ENCODE assay signal across 26 cellular contexts in the genomic region with DNA sequence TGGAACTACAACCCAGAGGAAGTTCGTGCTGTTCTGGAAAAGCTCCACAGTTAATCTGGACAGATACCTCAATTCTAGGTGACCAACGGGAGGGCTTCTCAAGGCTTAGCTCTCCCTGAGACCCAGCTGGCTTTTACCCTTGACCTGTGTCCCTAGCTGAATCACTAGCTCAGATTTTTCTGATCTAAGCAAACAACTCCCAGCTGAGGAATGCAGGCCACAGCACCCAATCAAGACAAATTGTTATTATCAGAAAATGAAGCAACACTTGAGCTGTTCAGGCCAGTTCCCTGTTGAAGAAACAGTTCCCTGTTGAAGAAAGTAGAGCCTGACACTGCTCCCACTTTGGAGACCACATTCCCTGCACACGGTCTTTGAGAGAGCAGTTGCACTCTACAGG. TPM values are rescaled to one million over a fixed set of nuclear protein-coding genes. Genes with fewer than 3 reads are reported as not detected.
DNase-seq lines count a peak whose midpoint lies in the region; ATAC-seq, FAIRE-seq and TF ChIP-seq lines count a peak whose summit lies in the region.
"Had no signal": no experiment of that assay in that cellular context is flagged by ENCODE, and none has a peak within 500 bp of the region (broad histone marks: within the 10 kb centered on the region; RNA-seq: fewer than 3 reads in every experiment).

No MANE protein-coding gene starts in this region.

- H4K20me1 ChIP-seq in HepG2 (ENCODE audit: insufficient read depth, low read length): no peaks in the 10 kb centered on the region
- H4K20me1 ChIP-seq: BLaER1 treated with 17β-estradiol and CSF1 and Interleukin-3, amounts not matched to agents 10 nM and 100 nM had no signal

- H3K4me2 ChIP-seq in HepG2 (ENCODE audit: low read depth, low read length): no peak overlapping the region
- H3K4me2 ChIP-seq: BLaER1 treated with 17β-estradiol and CSF1 and Interleukin-3, amounts not matched to agents 10 nM and 100 nM had no signal

- POLR2A ChIA-PET in HepG2 (lab: Yijun Ruan, JAX): interaction anchor here (1.0 to 2.0 kb wide), 5 partner anchors 9 to 35 kb away, joined by 4 to 21 read pairs (median 9); a partner anchor contains a TSS

- WGBS in HepG2 (ENCODE audit: low lambda C conversion rate): 50% methylated on average over 1 of the region's 3 CpGs

- TF ChIP-seq EP300 in HepG2 (IDR thresholded peaks at IDR 0.05; ENCODE audit: low read depth in 2 of 2, low read length in 2 of 2): no peak
- peak; percentile 39; the same call in 1 of the 2 replicates for TF ChIP-seq EP300 in HepG2 (CRISPR knock-in tag; IDR thresholded peaks at IDR 0.05; ENCODE audit: borderline replicate concordance)

- no peaks in the 10 kb centered on the region for H3K9me3 ChIP-seq in HepG2 (ENCODE audit: low read length)
- H3K9me3 ChIP-seq: BLaER1 treated with 17β-estradiol and CSF1 and Interleukin-3, amounts not matched to agents 10 nM and 100 nM; gastrocnemius medialis; neutrophil; spleen had no signal

- H3K79me2 ChIP-seq in HepG2 (ENCODE audit: insufficient read depth, low read length): no peaks in the 10 kb centered on the region

- H3K27me3 ChIP-seq in bronchial epithelial cell (ENCODE audit: control insufficient read depth, insufficient read depth, low read length): no peaks in the 10 kb centered on the region
- no peaks in the 10 kb centered on the region for H3K27me3 ChIP-seq in HepG2 (ENCODE audit: control insufficient read depth in 1 of 2, insufficient read depth in 2 of 2, low read length in 2 of 2)
- H3K27me3 ChIP-seq: BLaER1 treated with 17β-estradiol and CSF1 and Interleukin-3, amounts not matched to agents 10 nM and 100 nM; gastrocnemius medialis; neutrophil; spleen had no signal

- no peak overlapping the region for H3K27ac ChIP-seq in HepG2 (ENCODE audit: extremely low read length, insufficient read depth, low read length)
- H3K27ac ChIP-seq: BLaER1 treated with 17β-estradiol and CSF1 and Interleukin-3, amounts not matched to agents 10 nM and 100 nM; gastrocnemius medialis; neutrophil; spleen had no signal

- H2AFZ ChIP-seq in HepG2 (ENCODE audit: low read length): no peak overlapping the region

- CTCF ChIA-PET in HepG2 (lab: Yijun Ruan, JAX; ENCODE audit: low intra/inter-chr PET ratio, low total read pairs): no interaction called here

- H3K36me3 ChIP-seq in bronchial epithelial cell (ENCODE audit: control insufficient read depth, insufficient read depth, low read length): peaks cover 1% of the 10 kb centered on the region
- H3K36me3 ChIP-seq in HepG2 (replicated peaks in 1 of 2; ENCODE audit: control insufficient read depth in 1 of 2, insufficient read depth in 2 of 2, low read length in 2 of 2): no peaks in the 10 kb centered on the region; a peak in 1 of 5 replicates
- H3K36me3 ChIP-seq: gastrocnemius medialis had no signal

- intact Hi-C loops in HepG2 (cut with micrococcal nuclease; ENCODE audit: unreplicated experiment): no loop called here

- TF ChIP-seq POLR2A in HepG2 (IDR thresholded peaks at IDR 0.05; ENCODE audit: insufficient read depth in 1 of 2, low read depth in 2 of 2, low read length in 2 of 2): no peak

- no peak for TF ChIP-seq RAD21 in HepG2 (CRISPR knock-in tag; IDR thresholded peaks at IDR 0.05)

- H3K4me3 ChIP-seq in bronchial epithelial cell (ENCODE audit: low read depth, low read length) (no peak overlapping the region), HepG2 (replicated peaks in 1 of 3; ENCODE audit: insufficient read depth in 1 of 3, low read depth in 2 of 3, low read length in 3 of 3) (no peak overlapping the region)
- H3K4me3 ChIP-seq: BLaER1 treated with 17β-estradiol and CSF1 and Interleukin-3, amounts not matched to agents 10 nM and 100 nM; gastrocnemius medialis; spleen had no signal

- FAIRE-seq in bronchial epithelial cell (lab: Jason Lieb, UNC): no peak
- peak; percentile 42 for FAIRE-seq in HepG2 (lab: Jason Lieb, UNC)
- FAIRE-seq: astrocyte had no signal

- H3K9ac ChIP-seq in HepG2 (ENCODE audit: insufficient read depth, low read depth, low read length): no peak overlapping the region
- H3K9ac ChIP-seq: BLaER1 treated with 17β-estradiol and CSF1 and Interleukin-3, amounts not matched to agents 10 nM and 100 nM had no signal

- peak; percentile 69 for ATAC-seq in HepG2
- ATAC-seq: gastrocnemius medialis; stimulated activated effector memory CD8-positive, alpha-beta T cell treated with anti-CD3 and anti-CD28 coated beads, Interleukin-12 subunit alpha, Interleukin-12 subunit beta, amount 100 ng/mL, for 72 hours had no signal

- DNase-seq in HCEC 1CT: peak; percentile 28
- peak; percentile 52 for DNase-seq in bronchial epithelial cell (ENCODE audit: low read depth)
- DNase-seq in HepG2 (ENCODE audit: low spot score): peak; percentile 64
- DNase-seq in renal cortical epithelial cell (ENCODE audit: low read depth): peak; percentile 57
- no peak for DNase-seq in dedifferentiated amniotic fluid mesenchymal stem cell (ENCODE audit: extremely low spot score)
- no peak for DNase-seq in kidney tubule cell (ENCODE audit: low spot score)
- DNase-seq in NOMO-1 treated with dmso at 0.1 percent for 144 hours (lab: John Stamatoyannopoulos, UW; ENCODE audit: unreplicated experiment): no peak
- no peak for DNase-seq in DMS53 treated with DMSO at 0.1 percent for 48 hours (lab: John Stamatoyannopoulos, UW; ENCODE audit: unreplicated experiment)
- DNase-seq: ACHN; Calu3; cerebellar nuclear complex; EL; gastrocnemius medialis; hypothalamus; NCI-H1417 treated with DMSO at 0.1 percent for 48 hours; NCI-H2081 treated with DMSO at 0.1 percent for 48 hours; Right ventricle myocardium superior; spleen; stimulated activated CD4-positive, alpha-beta T cell treated with anti-CD3 and anti-CD28 coated beads, Interleukin-2, amount 100 ng/mL, for 48 hours; T-helper 9 cell had no signal

- TF ChIP-seq CTCF in bronchial epithelial cell (IDR thresholded peaks at IDR 0.05; ENCODE audit: insufficient read depth, low read length, severe bottlenecking) (no peak), HepG2 (CRISPR knock-in tag; IDR thresholded peaks at IDR 0.05) (no peak)

- in situ Hi-C loops in HepG2 (cut with HindIII; ENCODE audit: extremely low pct_ligation_motif_present, low pct_unique_long_range_greater_than_20kb): no loop called here

- H3K4me1 ChIP-seq in HepG2 (ENCODE audit: insufficient read depth, low read length): peaks cover 58% of the 10 kb centered on the region
- H3K4me1 ChIP-seq: gastrocnemius medialis, spleen had no signal

- no TSS peak for BruUV-seq in HepG2 (replicated peaks; lab: Mats Ljungman, UMichigan)

RNA-seq across cellular contexts. Expression of a gene that starts 16.0 kb away (rescaled TPM):
- total RNA-seq in bronchial epithelial cell: not detected in 2 replicates
- total RNA-seq in HepG2 (2016; rRNA removed; fragmentation: Illumina TruSeq; extraction: Trizol): 31.1 and 45.6 TPM in 2 replicates
- 6.5 and 7.5 TPM in 2 replicates for total RNA-seq in HepG2 (2016; cell fraction: cytosol; rRNA removed; fragmentation: Illumina TruSeq; extraction: Trizol; ENCODE audit: low read depth)
- 32.5 and 46.6 TPM in 2 replicates for total RNA-seq in HepG2 (2016; cell fraction: insoluble cytoplasmic fraction; rRNA removed; fragmentation: Illumina TruSeq; extraction: Trizol)
- total RNA-seq in HepG2 (2016; cell fraction: membrane; rRNA removed; fragmentation: Illumina TruSeq; extraction: Trizol): 19.8 and 20.1 TPM in 2 replicates
- 40.7 and 43.4 TPM in 2 replicates for total RNA-seq in HepG2 (2016; cell fraction: nucleus; rRNA removed; fragmentation: Illumina TruSeq; extraction: Trizol)
- polyA plus RNA-seq in HepG2 (2011; rRNA removed): 13.5 and 16.3 TPM in 2 replicates
- 11.0 and 14.6 TPM in 2 replicates for polyA plus RNA-seq in HepG2 (2011; cell fraction: cytosol; rRNA removed)
- polyA plus RNA-seq in HepG2 (2011; cell fraction: nucleus; rRNA removed): 6.9 and 7.0 TPM in 2 replicates
- 8.0 and 13.8 TPM in 2 replicates for polyA plus RNA-seq in HepG2 (2012)
- 4.3 and 4.9 TPM in 2 replicates for polyA plus RNA-seq in HepG2 (2016; cell fraction: cytosol; fragmentation: Illumina TruSeq; extraction: Trizol; ENCODE audit: low read depth)
- polyA plus RNA-seq in HepG2 (2016; cell fraction: insoluble cytoplasmic fraction; fragmentation: Illumina TruSeq; extraction: Trizol; ENCODE audit: low read depth): 27.2 and 29.7 TPM in 2 replicates
- 9.8 and 10.5 TPM in 2 replicates for polyA plus RNA-seq in HepG2 (2016; cell fraction: membrane; fragmentation: Illumina TruSeq; extraction: Trizol; ENCODE audit: low read depth)
- polyA plus RNA-seq in HepG2 (2016; cell fraction: nucleus; fragmentation: Illumina TruSeq; extraction: Trizol; ENCODE audit: insufficient read depth, low read depth): 59.0 and 63.1 TPM in 2 replicates
- polyA minus RNA-seq in HepG2 (2011; rRNA and poly(A)+ RNA removed; ENCODE audit: low replicate concordance): 20.1 TPM in 1 of 2 replicates, not detected in the other
- 7.8 and 8.1 TPM in 2 replicates for polyA minus RNA-seq in HepG2 (2011; cell fraction: cytosol; rRNA and poly(A)+ RNA removed)
- polyA minus RNA-seq in HepG2 (2011; cell fraction: nucleus; rRNA and poly(A)+ RNA removed): 13.6 and 13.8 TPM in 2 replicates
- not detected in 2 replicates for total RNA-seq in renal cortical epithelial cell
- total RNA-seq: astrocyte, Calu3, gastrocnemius medialis, MCF 10A, OCI-LY7, Right ventricle myocardium superior had no signal

RNA-seq across cellular contexts. Expression of a gene that starts 20.3 kb away (rescaled TPM):
- total RNA-seq in bronchial epithelial cell: 18.7 and 28.4 TPM in 2 replicates
- total RNA-seq in HepG2 (2016; rRNA removed; fragmentation: Illumina TruSeq; extraction: Trizol): 19.0 and 21.1 TPM in 2 replicates
- total RNA-seq in HepG2 (2016; cell fraction: cytosol; rRNA removed; fragmentation: Illumina TruSeq; extraction: Trizol; ENCODE audit: low read depth): 7.5 and 9.3 TPM in 2 replicates
- total RNA-seq in HepG2 (2016; cell fraction: insoluble cytoplasmic fraction; rRNA removed; fragmentation: Illumina TruSeq; extraction: Trizol): 18.1 and 18.6 TPM in 2 replicates
- 16.3 and 17.7 TPM in 2 replicates for total RNA-seq in HepG2 (2016; cell fraction: membrane; rRNA removed; fragmentation: Illumina TruSeq; extraction: Trizol)
- total RNA-seq in HepG2 (2016; cell fraction: nucleus; rRNA removed; fragmentation: Illumina TruSeq; extraction: Trizol): 17.0 and 19.0 TPM in 2 replicates
- polyA plus RNA-seq in HepG2 (2011; rRNA removed): 30.8 and 31.9 TPM in 2 replicates
- polyA plus RNA-seq in HepG2 (2011; cell fraction: cytosol; rRNA removed): 23.5 and 33.7 TPM in 2 replicates
- 13.9 and 16.7 TPM in 2 replicates for polyA plus RNA-seq in HepG2 (2011; cell fraction: nucleus; rRNA removed)
- polyA plus RNA-seq in HepG2 (2012): 13.4 and 20.3 TPM in 2 replicates
- polyA plus RNA-seq in HepG2 (2016; cell fraction: cytosol; fragmentation: Illumina TruSeq; extraction: Trizol; ENCODE audit: low read depth): 7.9 and 13.0 TPM in 2 replicates
- polyA plus RNA-seq in HepG2 (2016; cell fraction: insoluble cytoplasmic fraction; fragmentation: Illumina TruSeq; extraction: Trizol; ENCODE audit: low read depth): 20.3 and 20.4 TPM in 2 replicates
- polyA plus RNA-seq in HepG2 (2016; cell fraction: membrane; fragmentation: Illumina TruSeq; extraction: Trizol; ENCODE audit: low read depth): 14.9 and 17.0 TPM in 2 replicates
- polyA plus RNA-seq in HepG2 (2016; cell fraction: nucleus; fragmentation: Illumina TruSeq; extraction: Trizol; ENCODE audit: insufficient read depth, low read depth): 24.4 and 26.4 TPM in 2 replicates
- 26.9 and 28.2 TPM in 2 replicates for polyA minus RNA-seq in HepG2 (2011; rRNA and poly(A)+ RNA removed; ENCODE audit: low replicate concordance)
- 9.4 and 12.6 TPM in 2 replicates for polyA minus RNA-seq in HepG2 (2011; cell fraction: cytosol; rRNA and poly(A)+ RNA removed)
- 10.3 and 15.3 TPM in 2 replicates for polyA minus RNA-seq in HepG2 (2011; cell fraction: nucleus; rRNA and poly(A)+ RNA removed)
- 24.7 and 30.3 TPM in 2 replicates for total RNA-seq in renal cortical epithelial cell

RNA-seq across cellular contexts. Expression of a gene that starts 35.6 kb away (rescaled TPM):
- 9.7 and 12.9 TPM in 2 replicates for total RNA-seq in bronchial epithelial cell
- 48.0 and 52.8 TPM in 2 replicates for total RNA-seq in HepG2 (2016; rRNA removed; fragmentation: Illumina TruSeq; extraction: Trizol)
- total RNA-seq in HepG2 (2016; cell fraction: cytosol; rRNA removed; fragmentation: Illumina TruSeq; extraction: Trizol; ENCODE audit: low read depth): 24.1 and 25.2 TPM in 2 replicates
- 51.0 and 53.3 TPM in 2 replicates for total RNA-seq in HepG2 (2016; cell fraction: insoluble cytoplasmic fraction; rRNA removed; fragmentation: Illumina TruSeq; extraction: Trizol)
- total RNA-seq in HepG2 (2016; cell fraction: membrane; rRNA removed; fragmentation: Illumina TruSeq; extraction: Trizol): 25.7 and 27.9 TPM in 2 replicates
- 33.4 and 40.9 TPM in 2 replicates for total RNA-seq in HepG2 (2016; cell fraction: nucleus; rRNA removed; fragmentation: Illumina TruSeq; extraction: Trizol)
- polyA plus RNA-seq in HepG2 (2011; rRNA removed): 12.7 and 19.7 TPM in 2 replicates
- polyA plus RNA-seq in HepG2 (2011; cell fraction: cytosol; rRNA removed): 6.7 and 7.6 TPM in 2 replicates
- 9.1 and 12.2 TPM in 2 replicates for polyA plus RNA-seq in HepG2 (2011; cell fraction: nucleus; rRNA removed)
- 14.1 and 30.4 TPM in 2 replicates for polyA plus RNA-seq in HepG2 (2012)
- 34.6 and 42.0 TPM in 2 replicates for polyA plus RNA-seq in HepG2 (2016; cell fraction: cytosol; fragmentation: Illumina TruSeq; extraction: Trizol; ENCODE audit: low read depth)
- polyA plus RNA-seq in HepG2 (2016; cell fraction: insoluble cytoplasmic fraction; fragmentation: Illumina TruSeq; extraction: Trizol; ENCODE audit: low read depth): 68.1 and 73.1 TPM in 2 replicates
- polyA plus RNA-seq in HepG2 (2016; cell fraction: membrane; fragmentation: Illumina TruSeq; extraction: Trizol; ENCODE audit: low read depth): 29.4 and 29.9 TPM in 2 replicates
- polyA plus RNA-seq in HepG2 (2016; cell fraction: nucleus; fragmentation: Illumina TruSeq; extraction: Trizol; ENCODE audit: insufficient read depth, low read depth): 50.9 and 56.0 TPM in 2 replicates
- polyA minus RNA-seq in HepG2 (2011; rRNA and poly(A)+ RNA removed; ENCODE audit: low replicate concordance): 0.70 and 3.3 TPM in 2 replicates
- 3.1 and 3.6 TPM in 2 replicates for polyA minus RNA-seq in HepG2 (2011; cell fraction: cytosol; rRNA and poly(A)+ RNA removed)
- 30.0 and 36.9 TPM in 2 replicates for polyA minus RNA-seq in HepG2 (2011; cell fraction: nucleus; rRNA and poly(A)+ RNA removed)
- total RNA-seq in renal cortical epithelial cell: 20.5 and 23.7 TPM in 2 replicates

RNA-seq across cellular contexts. Expression of a gene that starts 36.2 kb away (rescaled TPM):
- total RNA-seq in bronchial epithelial cell (44.9 and 51.1 TPM in 2 replicates), HepG2 (2016; rRNA removed; fragmentation: Illumina TruSeq; extraction: Trizol) (43.6 and 55.1 TPM in 2 replicates), renal cortical epithelial cell (38.6 and 40.8 TPM in 2 replicates)
- 14.7 and 15.5 TPM in 2 replicates for total RNA-seq in HepG2 (2016; cell fraction: cytosol; rRNA removed; fragmentation: Illumina TruSeq; extraction: Trizol; ENCODE audit: low read depth)
- total RNA-seq in HepG2 (2016; cell fraction: insoluble cytoplasmic fraction; rRNA removed; fragmentation: Illumina TruSeq; extraction: Trizol): 40.9 and 54.9 TPM in 2 replicates
- 28.8 and 31.5 TPM in 2 replicates for total RNA-seq in HepG2 (2016; cell fraction: membrane; rRNA removed; fragmentation: Illumina TruSeq; extraction: Trizol)
- 19.6 and 22.9 TPM in 2 replicates for total RNA-seq in HepG2 (2016; cell fraction: nucleus; rRNA removed; fragmentation: Illumina TruSeq; extraction: Trizol)
- polyA plus RNA-seq in HepG2 (2011; rRNA removed): 27.2 and 30.6 TPM in 2 replicates
- polyA plus RNA-seq in HepG2 (2011; cell fraction: cytosol; rRNA removed): 23.7 and 24.0 TPM in 2 replicates
- 13.2 and 13.6 TPM in 2 replicates for polyA plus RNA-seq in HepG2 (2011; cell fraction: nucleus; rRNA removed)
- 30.5 and 31.4 TPM in 2 replicates for polyA plus RNA-seq in HepG2 (2012)
- polyA plus RNA-seq in HepG2 (2016; cell fraction: cytosol; fragmentation: Illumina TruSeq; extraction: Trizol; ENCODE audit: low read depth): 14.5 and 16.9 TPM in 2 replicates
- 56.4 and 59.0 TPM in 2 replicates for polyA plus RNA-seq in HepG2 (2016; cell fraction: insoluble cytoplasmic fraction; fragmentation: Illumina TruSeq; extraction: Trizol; ENCODE audit: low read depth)
- polyA plus RNA-seq in HepG2 (2016; cell fraction: membrane; fragmentation: Illumina TruSeq; extraction: Trizol; ENCODE audit: low read depth): 20.2 and 21.5 TPM in 2 replicates
- 33.1 and 36.6 TPM in 2 replicates for polyA plus RNA-seq in HepG2 (2016; cell fraction: nucleus; fragmentation: Illumina TruSeq; extraction: Trizol; ENCODE audit: insufficient read depth, low read depth)
- polyA minus RNA-seq in HepG2 (2011; rRNA and poly(A)+ RNA removed; ENCODE audit: low replicate concordance): 18.6 and 20.1 TPM in 2 replicates
- polyA minus RNA-seq in HepG2 (2011; cell fraction: cytosol; rRNA and poly(A)+ RNA removed): 18.0 and 23.7 TPM in 2 replicates
- 8.9 and 14.4 TPM in 2 replicates for polyA minus RNA-seq in HepG2 (2011; cell fraction: nucleus; rRNA and poly(A)+ RNA removed)

Comparison
In these comparisons a context has a peak if more than half of its experiments do, and no peak if none do; other contexts are left out.
1. DNase-seq: peak in HCEC 1CT (single experiment), bronchial epithelial cell (single experiment), HepG2 (single experiment) and renal cortical epithelial cell (single experiment); none in dedifferentiated amniotic fluid mesenchymal stem cell (single experiment), kidney tubule cell (single experiment), NOMO-1 treated with dmso at 0.1 percent for 144 hours (single experiment) and DMS53 treated with DMSO at 0.1 percent for 48 hours (single experiment).